In genomic region chr10:34537629-34538231, GRCh38 we compare ENCODE assay signal across 10 cellular contexts.
DNase-seq lines count a peak whose midpoint lies in the region; ATAC-seq and TF ChIP-seq lines count a peak whose summit lies in the region.
"Had no signal": no experiment of that assay in that cellular context is flagged by ENCODE, and none has a peak within 500 bp of the region (broad histone marks: within the 10 kb centered on the region; RNA-seq: fewer than 3 reads in every experiment).

No MANE protein-coding gene starts in this region.

- no peaks in the 10 kb centered on the region for H3K36me3 ChIP-seq in Panc1 (ENCODE audit: control insufficient read depth, insufficient read depth, low read length)

- CTCF ChIA-PET in Panc1 (lab: Charles Lee) = no interaction called here

- POLR2A ChIA-PET in Panc1 (lab: Charles Lee) = interaction anchor here (0.5 kb wide), 1 partner anchor 43 kb away, joined by 8 read pairs; no protein-coding TSS in a partner anchor

- H3K9me3 ChIP-seq in Panc1 (ENCODE audit: control insufficient read depth, insufficient read depth, low read depth, low read length) = no peaks in the 10 kb centered on the region

- TF ChIP-seq CTCF in Panc1 (IDR thresholded peaks at IDR 0.05) = no peak

- DNase-seq in Right ventricle myocardium inferior (ENCODE audit: missing footprints) (no peak), cardiac septum (ENCODE audit: low spot score) (no peak), Panc1 (ENCODE audit: low read depth, low spot score) (no peak), GDM1 (lab: John Stamatoyannopoulos, UW) (no peak), globus pallidus (ENCODE audit: low spot score) (no peak), NCI-H510A treated with DMSO at 0.1 percent for 48 hours (lab: John Stamatoyannopoulos, UW) (no peak)
- no peak for DNase-seq in stimulated activated CD4-positive, alpha-beta T cell treated with anti-CD3 and anti-CD28 coated beads, Interleukin-2, amount 100 ng/mL, for 24 hours
- DNase-seq: activated CD4-positive, alpha-beta memory T cell treated with anti-CD3 and anti-CD28 coated beads for 36 hours; cerebellar nuclear complex had no signal

- ATAC-seq in Right ventricle myocardium inferior (peak; percentile 17), HG02884 (IDR thresholded peaks at IDR 0.05; ENCODE audit: unreplicated experiment) (peak; percentile 55), Panc1 (no peak)

- peak overlapping the region in 1 of 2 experiments; percentile 29; a peak in 2 of 4 replicates for H3K4me3 ChIP-seq in Panc1 (ENCODE audit: low read depth in 2 of 2, low read length in 2 of 2)

- BruUV-seq in Panc1 (replicated peaks; lab: Mats Ljungman, UMichigan) = no TSS peak

- intact Hi-C loops in Right ventricle myocardium inferior (cut with DNase I) (no loop called here), cardiac septum (cut with DNase I) (no loop called here), Panc1 (cut with micrococcal nuclease; ENCODE audit: unreplicated experiment) (no loop called here)

- H3K27ac ChIP-seq in Panc1 (ENCODE audit: low read length) = peak overlapping the region; percentile 86

- no peaks in the 10 kb centered on the region for H3K27me3 ChIP-seq in Panc1 (ENCODE audit: control insufficient read depth, insufficient read depth, low read length)

- H3K4me1 ChIP-seq in Panc1 (ENCODE audit: control insufficient read depth, insufficient read depth, low read length) = peaks cover 11% of the 10 kb centered on the region

- in situ Hi-C loops in Panc1 (cut with HindIII; ENCODE audit: low pct_unique_long_range_greater_than_20kb, low sequenced_read_pairs) = no loop called here
